In the genomic region with DNA sequence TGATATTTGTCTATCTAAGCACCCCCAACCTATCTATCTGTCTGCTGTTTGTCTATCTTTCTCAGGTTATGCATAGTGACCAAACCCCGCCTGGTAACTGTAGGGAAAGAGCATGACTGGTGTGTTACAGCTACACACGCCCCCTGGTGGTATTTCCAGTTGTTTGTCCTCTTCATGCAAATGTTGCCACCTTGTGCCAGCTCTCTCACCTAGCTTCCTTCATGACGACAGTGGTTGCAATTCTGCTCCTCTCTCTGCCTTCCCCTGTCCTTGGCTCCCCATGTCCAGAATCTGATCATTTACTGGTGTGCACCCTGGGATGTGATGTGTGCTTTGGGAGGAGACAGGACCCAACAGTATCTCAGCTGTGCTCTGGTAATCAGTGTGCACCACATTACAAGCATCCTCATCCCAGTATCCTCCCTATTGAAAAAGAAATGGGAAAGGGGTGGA, we compare ENCODE assay signal across 8 cellular contexts. TPM values are rescaled to one million over a fixed set of nuclear protein-coding genes. Genes with fewer than 3 reads are reported as not detected.
DNase-seq lines count a peak whose midpoint lies in the region; ATAC-seq and TF ChIP-seq lines count a peak whose summit lies in the region.

No MANE protein-coding gene starts in this region.

- peaks cover 2% of the 10 kb centered on the region for H3K9me3 Mint-ChIP-seq in activated CD4-positive, alpha-beta T cell treated with anti-CD3 and anti-CD28 coated beads, Interleukin-2, amount 10 ng/mL, durations not matched to agents 7 days and 5 days

- H3K27ac Mint-ChIP-seq in activated CD4-positive, alpha-beta T cell treated with anti-CD3 and anti-CD28 coated beads, Interleukin-2, amount 10 ng/mL, durations not matched to agents 7 days and 5 days: no peak overlapping the region

- ATAC-seq in omental fat pad (ENCODE audit: low FRiP score) (peak; percentile 44), GM18861 (IDR thresholded peaks at IDR 0.05; ENCODE audit: unreplicated experiment) (no peak), GM21825 (IDR thresholded peaks at IDR 0.05; ENCODE audit: unreplicated experiment) (no peak)

- DNase-seq in CD1c-positive myeloid dendritic cell (ENCODE audit: extremely low spot score) (peak; percentile 83), H7 (peak; percentile 74), NCI-H69 (lab: John Stamatoyannopoulos, UW) (peak; percentile 71), erythroblast (lab: John Stamatoyannopoulos, UW) (peak; percentile 87 to 88), omental fat pad (ENCODE audit: low spot score) (no peak)
- peak; percentile 87 for DNase-seq in activated CD4-positive, alpha-beta T cell treated with anti-CD3 and anti-CD28 coated beads, Interleukin-2, amount 10 ng/mL, durations not matched to agents 7 days and 5 days

- peaks cover 17% of the 10 kb centered on the region for H3K27me3 Mint-ChIP-seq in activated CD4-positive, alpha-beta T cell treated with anti-CD3 and anti-CD28 coated beads, Interleukin-2, amount 10 ng/mL, durations not matched to agents 7 days and 5 days

- no peaks in the 10 kb centered on the region for H3K27me3 ChIP-seq in H7 (ENCODE audit: control insufficient read depth, insufficient read depth, low read length)

- H3K36me3 ChIP-seq in H7 (replicated peaks; ENCODE audit: control insufficient read depth, insufficient read depth, low read length): no peaks in the 10 kb centered on the region

- no peaks in the 10 kb centered on the region for H3K36me3 Mint-ChIP-seq in activated CD4-positive, alpha-beta T cell treated with anti-CD3 and anti-CD28 coated beads, Interleukin-2, amount 10 ng/mL, durations not matched to agents 7 days and 5 days (ENCODE audit: low read depth)

- peak in 1 of 3 donors; percentile 33 for TF ChIP-seq CTCF in omental fat pad (IDR thresholded peaks at IDR 0.05)

- POLR2A ChIA-PET in activated CD4-positive, alpha-beta T cell treated with anti-CD3 and anti-CD28 coated beads, Interleukin-2, amount 10 ng/mL, durations not matched to agents 7 days and 5 days (lab: Charles Lee): interaction anchor here (1.4 kb wide), 1 partner anchor 240 kb away, joined by 6 read pairs; no protein-coding TSS in a partner anchor

- CTCF ChIA-PET in activated CD4-positive, alpha-beta T cell treated with anti-CD3 and anti-CD28 coated beads, Interleukin-2, amount 10 ng/mL, durations not matched to agents 7 days and 5 days (lab: Charles Lee): interaction anchor here (0.6 to 2.9 kb wide), 17 partner anchors 8 to 276 kb away, joined by 3 to 14 read pairs (median 3); partner anchors contain the start of gene INKA2

- H3K4me3 Mint-ChIP-seq in activated CD4-positive, alpha-beta T cell treated with anti-CD3 and anti-CD28 coated beads, Interleukin-2, amount 10 ng/mL, durations not matched to agents 7 days and 5 days: no peak overlapping the region

- no peak for TF ChIP-seq POLR2A in erythroblast (IDR thresholded peaks at IDR 0.05; ENCODE audit: low read length)

- H3K4me3 ChIP-seq in H7 (ENCODE audit: insufficient read depth, low read depth, low read length): no peak overlapping the region

- H3K4me1 Mint-ChIP-seq in activated CD4-positive, alpha-beta T cell treated with anti-CD3 and anti-CD28 coated beads, Interleukin-2, amount 10 ng/mL, durations not matched to agents 7 days and 5 days: peaks cover 14% of the 10 kb centered on the region

RNA-seq across cellular contexts. Expression of gene INKA2, which starts 8.1 kb away (rescaled TPM):
- 0.83 and 1.1 TPM in 2 replicates for total RNA-seq in H7 (2014; rRNA removed; shearing (Covaris generic))
- total RNA-seq in activated CD4-positive, alpha-beta T cell treated with anti-CD3 and anti-CD28 coated beads, Interleukin-2, amount 10 ng/mL, durations not matched to agents 7 days and 5 days: 1 to 10 TPM; 2.4 to 4.2 TPM
- 10 to 100 TPM in 1 of 4 donors, 1 to 10 TPM in 3; 2.1 to 21.3 (median 6.6) TPM for total RNA-seq in omental fat pad

RNA-seq across cellular contexts. Expression of gene DDX20, which starts 8.4 kb away (rescaled TPM):
- total RNA-seq in H7 (2014; rRNA removed; shearing (Covaris generic)): 39.3 and 39.4 TPM in 2 replicates
- total RNA-seq in activated CD4-positive, alpha-beta T cell treated with anti-CD3 and anti-CD28 coated beads, Interleukin-2, amount 10 ng/mL, durations not matched to agents 7 days and 5 days: 10 to 100 TPM; 14.4 to 18.9 TPM
- total RNA-seq in omental fat pad: 10 to 100 TPM; 12.8 to 24.7 (median 21.3) TPM
